1 cellular context compared by ENCODE assay signal in genomic region chr1:94937820-94938219, GRCh38.
TF ChIP-seq lines count a peak whose summit lies in the region.

No MANE protein-coding gene starts in this region.

TF ChIP-seq in WTC11, 78 proteins besides CTCF, POLR2A, EP300 and RAD21 (continued from another document):
- TF ChIP-seq ATF3 (CRISPR knock-in tag; conservative IDR thresholded peaks at IDR 0.05) (no peak), JUN (CRISPR knock-in tag; IDR thresholded peaks at IDR 0.05) (no peak), SMAD4 (CRISPR knock-in tag; IDR thresholded peaks at IDR 0.05) (no peak)
